ENCODE assay signal across 38 cellular contexts in the genomic region with DNA sequence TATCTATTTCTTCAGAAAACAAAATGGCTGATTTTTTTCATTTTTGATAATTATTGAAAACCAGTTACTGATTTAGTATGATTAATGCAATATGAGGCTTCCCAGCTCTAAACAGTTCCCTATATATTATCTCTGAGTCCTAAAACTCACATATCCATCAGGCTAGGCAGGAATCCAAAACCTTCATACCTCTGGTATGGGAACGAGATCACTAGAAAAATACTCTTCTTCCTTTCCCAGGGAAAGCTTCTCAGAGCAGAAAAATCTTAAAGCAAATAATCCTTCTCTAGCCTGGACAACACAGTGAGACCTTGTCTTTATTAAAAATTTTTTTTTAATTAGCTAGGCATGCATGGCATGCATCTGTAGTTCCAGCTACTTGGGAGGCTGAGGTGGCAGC. TPM values are rescaled to one million over a fixed set of nuclear protein-coding genes. Genes with fewer than 3 reads are reported as not detected.
"Had no signal": no experiment of that assay in that cellular context is flagged by ENCODE, and none has a peak within 500 bp of the region (broad histone marks: within the 10 kb centered on the region; RNA-seq: fewer than 3 reads in every experiment).

No MANE protein-coding gene starts in this region.

- H3K27me3 Mint-ChIP-seq: activated CD4-positive, alpha-beta T cell treated with anti-CD3 and anti-CD28 coated beads, Interleukin-2, amount 10 ng/mL, durations not matched to agents 24 days and 14 days; activated CD8-positive, alpha-beta T cell treated with anti-CD3 and anti-CD28 coated beads for 36 hours; activated naive CD4-positive, alpha-beta T cell treated with anti-CD3 and anti-CD28 coated beads, Interleukin-2, amount 10 ng/mL, durations not matched to agents 7 days and 5 days; activated naive CD8-positive, alpha-beta T cell treated with anti-CD3 and anti-CD28 coated beads, Interleukin-2, amount 10 ng/mL, durations not matched to agents 7 days and 5 days; central memory CD8-positive, alpha-beta T cell; natural killer cell treated with Interleukin-12 subunit alpha and Interleukin-12 subunit beta and Interleukin-15 and Interleukin-18, amount 100 ng/mL, for 72 hours; progenitor cell of endocrine pancreas had no signal

- H3K27ac Mint-ChIP-seq: activated CD4-positive, alpha-beta T cell treated with anti-CD3 and anti-CD28 coated beads, Interleukin-2, amount 10 ng/mL, durations not matched to agents 24 days and 14 days; activated CD8-positive, alpha-beta T cell treated with anti-CD3 and anti-CD28 coated beads for 36 hours; activated naive CD4-positive, alpha-beta T cell treated with anti-CD3 and anti-CD28 coated beads, Interleukin-2, amount 10 ng/mL, durations not matched to agents 7 days and 5 days; activated naive CD8-positive, alpha-beta T cell treated with anti-CD3 and anti-CD28 coated beads, Interleukin-2, amount 10 ng/mL, durations not matched to agents 7 days and 5 days; activated T-cell treated with anti-CD3 and anti-CD28 coated beads, Interleukin-2, amount 50 U/mL, for 72 hours; immature natural killer cell; natural killer cell treated with Interleukin-12 subunit alpha and Interleukin-12 subunit beta and Interleukin-15 and Interleukin-18, amount 100 ng/mL, for 72 hours; progenitor cell of endocrine pancreas; T-helper 1 cell treated with Interleukin-12 subunit alpha and Interleukin-12 subunit beta and Interleukin-4 antibody, amounts not matched to agents 30 μg/mL and 1 μg/mL, for 36 hours had no signal

- H3K9me3 Mint-ChIP-seq: activated CD4-positive, alpha-beta T cell treated with anti-CD3 and anti-CD28 coated beads, Interleukin-2, amount 10 ng/mL, durations not matched to agents 24 days and 14 days; activated CD8-positive, alpha-beta T cell treated with anti-CD3 and anti-CD28 coated beads for 36 hours; activated naive CD4-positive, alpha-beta T cell treated with anti-CD3 and anti-CD28 coated beads, Interleukin-2, amount 10 ng/mL, durations not matched to agents 7 days and 5 days; activated naive CD8-positive, alpha-beta T cell treated with anti-CD3 and anti-CD28 coated beads, Interleukin-2, amount 10 ng/mL, durations not matched to agents 7 days and 5 days; activated T-cell treated with anti-CD3 and anti-CD28 coated beads, Interleukin-2, amount 50 U/mL, for 72 hours; central memory CD8-positive, alpha-beta T cell; immature natural killer cell; natural killer cell treated with Interleukin-12 subunit alpha and Interleukin-12 subunit beta and Interleukin-15 and Interleukin-18, amount 100 ng/mL, for 72 hours; T-helper 1 cell treated with Interleukin-12 subunit alpha and Interleukin-12 subunit beta and Interleukin-4 antibody, amounts not matched to agents 30 μg/mL and 1 μg/mL, for 36 hours had no signal

- H3K4me1 ChIP-seq: esophagus squamous epithelium, lower lobe of right lung, right lobe of liver had no signal

- DNase-seq: activated CD4-positive, alpha-beta T cell treated with anti-CD3 and anti-CD28 coated beads, Interleukin-2, amount 10 ng/mL, durations not matched to agents 24 days and 14 days; activated CD4-positive, CD25-positive, alpha-beta regulatory T cell treated with anti-CD3 and anti-CD28 coated beads, Interleukin-2, amount 50 U/mL, for 72 hours; activated CD8-positive, alpha-beta T cell treated with anti-CD3 and anti-CD28 coated beads for 36 hours; activated naive CD4-positive, alpha-beta T cell treated with anti-CD3 and anti-CD28 coated beads, Interleukin-2, amount 10 ng/mL, durations not matched to agents 7 days and 5 days; activated naive CD8-positive, alpha-beta T cell treated with anti-CD3 and anti-CD28 coated beads, Interleukin-2, amount 10 ng/mL, durations not matched to agents 7 days and 5 days; activated T-cell treated with anti-CD3 and anti-CD28 coated beads, Interleukin-2, amount 50 U/mL, for 72 hours; effector CD8-positive, alpha-beta T cell; esophagus squamous epithelium; head of caudate nucleus; hypothalamus; immature natural killer cell; kidney glomerular epithelial cell; lower lobe of right lung; mucosa of descending colon; ovary; right lobe of liver; stimulated activated CD4-positive, alpha-beta T cell treated with anti-CD3 and anti-CD28 coated beads, Interleukin-2, amount 100 ng/mL, for 48 hours; stimulated activated naive CD8-positive, alpha-beta T cell treated with anti-CD3 and anti-CD28 coated beads, Interleukin-15, Interleukin-2, amounts not matched to agents 100 U/mL and 50 U/mL, for 24 hours; SW 1271; T-helper 9 cell; trophoblast cell; WERI-Rb-1 had no signal

- H3K27ac ChIP-seq: epithelial cell of prostate, esophagus squamous epithelium, gastroesophageal sphincter, lower lobe of right lung, neutrophil, ovary, right lobe of liver, thoracic aorta, WERI-Rb-1 had no signal

- H3K4me3 Mint-ChIP-seq: activated CD4-positive, alpha-beta T cell treated with anti-CD3 and anti-CD28 coated beads, Interleukin-2, amount 10 ng/mL, durations not matched to agents 24 days and 14 days; activated CD8-positive, alpha-beta T cell treated with anti-CD3 and anti-CD28 coated beads for 36 hours; activated naive CD4-positive, alpha-beta T cell treated with anti-CD3 and anti-CD28 coated beads, Interleukin-2, amount 10 ng/mL, durations not matched to agents 7 days and 5 days; activated naive CD8-positive, alpha-beta T cell treated with anti-CD3 and anti-CD28 coated beads, Interleukin-2, amount 10 ng/mL, durations not matched to agents 7 days and 5 days; activated T-cell treated with anti-CD3 and anti-CD28 coated beads, Interleukin-2, amount 50 U/mL, for 72 hours; central memory CD8-positive, alpha-beta T cell; immature natural killer cell; natural killer cell treated with Interleukin-12 subunit alpha and Interleukin-12 subunit beta and Interleukin-15 and Interleukin-18, amount 100 ng/mL, for 72 hours; T-helper 1 cell treated with Interleukin-12 subunit alpha and Interleukin-12 subunit beta and Interleukin-4 antibody, amounts not matched to agents 30 μg/mL and 1 μg/mL, for 36 hours had no signal

- H3K4me3 ChIP-seq: esophagus squamous epithelium, gastroesophageal sphincter, lower lobe of right lung, mucosa of descending colon, ovary, right lobe of liver, thoracic aorta had no signal

- H3K36me3 ChIP-seq: ovary had no signal

- H3K4me1 Mint-ChIP-seq: activated naive CD4-positive, alpha-beta T cell treated with anti-CD3 and anti-CD28 coated beads, Interleukin-2, amount 10 ng/mL, durations not matched to agents 7 days and 5 days; central memory CD8-positive, alpha-beta T cell; immature natural killer cell had no signal

- H3K9me3 ChIP-seq: esophagus squamous epithelium, gastroesophageal sphincter, lower lobe of right lung, mucosa of descending colon, neutrophil, ovary, right lobe of liver, thoracic aorta had no signal

- H3K27me3 ChIP-seq: esophagus squamous epithelium, gastroesophageal sphincter, neutrophil, ovary, right lobe of liver had no signal

RNA-seq across cellular contexts. Expression of gene PCAT6, which starts 45.0 kb away (rescaled TPM):
- total RNA-seq: bronchial epithelial cell, fibroblast of villous mesenchyme, gastroesophageal sphincter, skeletal muscle tissue, subcutaneous adipose tissue, thoracic aorta had no signal

RNA-seq across cellular contexts. Expression of gene SYT2, which starts 55.5 kb away (rescaled TPM):
- total RNA-seq: activated CD4-positive, alpha-beta T cell treated with anti-CD3 and anti-CD28 coated beads, Interleukin-2, amount 10 ng/mL, durations not matched to agents 24 days and 14 days; activated CD8-positive, alpha-beta T cell treated with anti-CD3 and anti-CD28 coated beads for 36 hours; activated naive CD8-positive, alpha-beta T cell treated with anti-CD3 and anti-CD28 coated beads, Interleukin-2, amount 10 ng/mL, durations not matched to agents 7 days and 5 days; dermis microvascular lymphatic vessel endothelial cell; esophagus squamous epithelium; fibroblast of villous mesenchyme; left lobe of liver; lower lobe of right lung; mesenteric fat pad; myocyte; natural killer cell treated with Interleukin-12 subunit alpha and Interleukin-12 subunit beta and Interleukin-15 and Interleukin-18, amount 100 ng/mL, for 72 hours; right lobe of liver had no signal
